Comparison of ENCODE assay signal across 33 cellular contexts in genomic region chr10:64376169-64376568, GRCh38.
DNase-seq lines count a peak whose midpoint lies in the region; ATAC-seq, FAIRE-seq and TF ChIP-seq lines count a peak whose summit lies in the region.
"Had no signal": no experiment of that assay in that cellular context is flagged by ENCODE, and none has a peak within 500 bp of the region (broad histone marks: within the 10 kb centered on the region; RNA-seq: fewer than 3 reads in every experiment).

No MANE protein-coding gene starts in this region.

- H3K4me3 ChIP-seq in H1 (ENCODE audit: extremely low read depth in 1 of 4, insufficient read depth in 2 of 4, low read depth in 3 of 4, low read length in 4 of 4), result no peak overlapping the region
- no peak overlapping the region for H3K4me3 ChIP-seq in mesendoderm (ENCODE audit: low read length)
- H3K4me3 ChIP-seq: coronary artery, psoas muscle, sigmoid colon, SK-N-MC, stomach, vagina had no signal

- H3K27ac Mint-ChIP-seq in naive thymus-derived CD8-positive, alpha-beta T cell, result no peak overlapping the region
- H3K27ac Mint-ChIP-seq: activated naive CD8-positive, alpha-beta T cell treated with anti-CD3 and anti-CD28 coated beads, Interleukin-2, amount 50 U/mL, for 24 hours; activated T-cell treated with anti-CD3 and anti-CD28 coated beads, Interleukin-2, amount 50 U/mL, for 72 hours; HFFc6; T-helper 1 cell treated with Interleukin-12 subunit alpha and Interleukin-12 subunit beta and Interleukin-4 antibody, amounts not matched to agents 30 μg/mL and 1 μg/mL, for 36 hours had no signal

- peak; percentile 54 to 64 for TF ChIP-seq RAD21 in H1 (IDR thresholded peaks at IDR 0.05 in 1 of 2, conservative IDR thresholded peaks at IDR 0.05 in 1 of 2; ENCODE audit: low read depth in 2 of 2, low read length in 2 of 2)

- H3K79me2 ChIP-seq in H1 (ENCODE audit: control insufficient read depth in 1 of 2, insufficient read depth in 2 of 2, low read length in 2 of 2), result no peaks in the 10 kb centered on the region
- no peaks in the 10 kb centered on the region for H3K79me2 ChIP-seq in mesendoderm (ENCODE audit: control insufficient read depth, insufficient read depth, low read length)

- no peak overlapping the region for H3K9ac ChIP-seq in H1 (replicated peaks in 1 of 4; ENCODE audit: extremely low read depth in 1 of 4, low read depth in 3 of 4, low read length in 3 of 4)
- no peak overlapping the region for H3K9ac ChIP-seq in mesendoderm (ENCODE audit: low read length)
- H3K9ac ChIP-seq: KMS-11 had no signal

- TF ChIP-seq POLR2A in H1 (IDR thresholded peaks at IDR 0.05; ENCODE audit: control extremely low read depth in 1 of 2, low read depth in 2 of 2, low read length in 2 of 2), result no peak

- no peaks in the 10 kb centered on the region for H3K36me3 Mint-ChIP-seq in naive thymus-derived CD8-positive, alpha-beta T cell

- H4K20me1 ChIP-seq in H1 (replicated peaks in 1 of 2; ENCODE audit: control insufficient read depth in 1 of 2, insufficient read depth in 2 of 2, low read length in 2 of 2), result no peaks in the 10 kb centered on the region

- peaks cover 0 to 11% (median 0%) of the 10 kb centered on the region in 9 donors for H3K9me3 Mint-ChIP-seq in naive thymus-derived CD8-positive, alpha-beta T cell
- H3K9me3 Mint-ChIP-seq: activated naive CD8-positive, alpha-beta T cell treated with anti-CD3 and anti-CD28 coated beads, Interleukin-2, amount 50 U/mL, for 24 hours; T-helper 1 cell treated with Interleukin-12 subunit alpha and Interleukin-12 subunit beta and Interleukin-4 antibody, amounts not matched to agents 30 μg/mL and 1 μg/mL, for 36 hours had no signal

- peak overlapping the region; percentile 22; the same call in 1 of the 2 replicates for H3K18ac ChIP-seq in H1 (ENCODE audit: extremely low read depth, low read length)
- peak overlapping the region; percentile 51 for H3K18ac ChIP-seq in mesendoderm (ENCODE audit: low read length)

- 72% methylated on average over 4 of the region's 4 CpGs; no CpG with 5 or more reads in 1 of the 2 experiments for WGBS in H1 (ENCODE audit: extremely low coverage in 1 of 2, insufficient coverage in 1 of 2, insufficient read length in 1 of 2, insufficient replicate concordance in 2 of 2, low coverage in 1 of 2, low lambda C conversion rate in 2 of 2, missing lambda C conversion rate in 1 of 2), 2 experiments
- no CpG with 5 or more reads among the region's 4 CpGs for WGBS in mesendoderm (ENCODE audit: extremely low coverage, insufficient coverage, low lambda C conversion rate)

- 0 out of 2 replicates have a peak overlapping the region, but pooled peaks have one; percentile 32 for H2AFZ ChIP-seq in H1 (ENCODE audit: low read length)

- H2AK5ac ChIP-seq in H1 (ENCODE audit: low read depth, low read length), result no peak overlapping the region
- no peak overlapping the region for H2AK5ac ChIP-seq in mesendoderm (ENCODE audit: low read length)

- no peak overlapping the region for H2BK20ac ChIP-seq in H1 (ENCODE audit: low read length)

- H3K4me1 ChIP-seq in H1 (replicated peaks in 1 of 4; ENCODE audit: control insufficient read depth in 3 of 4, insufficient read depth in 4 of 4, low read length in 3 of 4) (peaks cover 0 to 2% (median 0%) of the 10 kb centered on the region in 4 experiments; a peak in 1 of 7 replicates), mesendoderm (ENCODE audit: control insufficient read depth, low read depth, low read length) (no peaks in the 10 kb centered on the region)
- H3K4me1 ChIP-seq: psoas muscle, sigmoid colon, stomach, vagina had no signal

- DNase-seq in HuH-7 (ENCODE audit: low spot score), result peak; percentile 16
- DNase-seq in H1 (ENCODE audit: low read depth in 1 of 2, low spot score in 2 of 2), result no peak
- DNase-seq in mesendoderm, result peak; percentile 69
- no peak for DNase-seq in naive thymus-derived CD8-positive, alpha-beta T cell
- no peak for DNase-seq in NCI-H1105 treated with DMSO at 0.1 percent for 48 hours (lab: John Stamatoyannopoulos, UW)
- DNase-seq in NCI-H1048 (lab: John Stamatoyannopoulos, UW), result no peak
- DNase-seq: activated CD4-positive, alpha-beta T cell treated with anti-CD3 and anti-CD28 coated beads, Interleukin-2, amount 50 U/mL, for 48 hours; activated naive CD8-positive, alpha-beta T cell treated with anti-CD3 and anti-CD28 coated beads, Interleukin-2, amount 50 U/mL, for 24 hours; activated T-cell treated with anti-CD3 and anti-CD28 coated beads, Interleukin-2, amount 50 U/mL, for 72 hours; DMS153; effector CD8-positive, alpha-beta T cell; erythroblast; HFFc6; NCI-H1436; NCI-H2081; NCI-H2227 treated with DMSO at 0.1 percent for 48 hours; NCI-H526; psoas muscle; sigmoid colon; stimulated activated CD4-positive, alpha-beta T cell treated with anti-CD3 and anti-CD28 coated beads, Interleukin-4, amount 100 ng/mL, for 1 hour; stomach had no signal

- H3K4me2 ChIP-seq in H1 (ENCODE audit: insufficient read depth in 1 of 2, low read depth in 2 of 2, low read length in 2 of 2) (no peak overlapping the region), mesendoderm (ENCODE audit: low read length) (no peak overlapping the region)
- H3K4me2 ChIP-seq: KMS-11 had no signal

- H2BK12ac ChIP-seq in H1 (ENCODE audit: low read depth, low read length), result 0 out of 2 replicates have a peak overlapping the region, but pooled peaks have one; percentile 75

- H3K23ac ChIP-seq in H1 (ENCODE audit: insufficient read length) (no peak overlapping the region), mesendoderm (ENCODE audit: low read length) (no peak overlapping the region)

- H2BK15ac ChIP-seq in H1 (ENCODE audit: low read length), result no peak overlapping the region
- no peak overlapping the region for H2BK15ac ChIP-seq in mesendoderm (replicated peaks; ENCODE audit: low read depth)

- no peaks in the 10 kb centered on the region; the same call in 1 of the 2 replicates for H3K23me2 ChIP-seq in H1 (ENCODE audit: low read depth, low read length)

- no peak overlapping the region for H3K14ac ChIP-seq in H1 (ENCODE audit: insufficient read length)

- no peak for TF ChIP-seq EP300 in H1 (IDR thresholded peaks at IDR 0.05; ENCODE audit: borderline replicate concordance in 1 of 2, low read depth in 2 of 2, low read length in 2 of 2)

- H3K4me3 Mint-ChIP-seq in naive thymus-derived CD8-positive, alpha-beta T cell, result no peak overlapping the region
- H3K4me3 Mint-ChIP-seq: activated naive CD8-positive, alpha-beta T cell treated with anti-CD3 and anti-CD28 coated beads, Interleukin-2, amount 50 U/mL, for 24 hours; activated T-cell treated with anti-CD3 and anti-CD28 coated beads, Interleukin-2, amount 50 U/mL, for 72 hours; HFFc6; T-helper 1 cell treated with Interleukin-12 subunit alpha and Interleukin-12 subunit beta and Interleukin-4 antibody, amounts not matched to agents 30 μg/mL and 1 μg/mL, for 36 hours had no signal

- no peaks in the 10 kb centered on the region for H3K9me3 ChIP-seq in H1 (ENCODE audit: insufficient read depth in 2 of 2, low read depth in 1 of 2, low read length in 1 of 2)
- H3K9me3 ChIP-seq: neutrophil, psoas muscle, sigmoid colon, stomach, vagina had no signal

- no peak overlapping the region for H3K56ac ChIP-seq in H1 (replicated peaks; ENCODE audit: insufficient read length, low read depth, low read length)
- H3K56ac ChIP-seq in mesendoderm (ENCODE audit: low read length), result no peak overlapping the region

- H4K91ac ChIP-seq in H1 (replicated peaks; ENCODE audit: insufficient read length, low read length), result no peak overlapping the region

- peak; percentile 75 for FAIRE-seq in H1 (lab: Jason Lieb, UNC)
- FAIRE-seq: astrocyte, GM12892, HTR-8/SVneo had no signal

- TF ChIP-seq CTCF in C4-2B (conservative IDR thresholded peaks at IDR 0.05), result peak; percentile 19
- peak in 2 of 3 experiments; percentile 46 to 63; a peak in 3 of 4 replicates for TF ChIP-seq CTCF in H1 (IDR thresholded peaks at IDR 0.05; ENCODE audit: control extremely low read depth in 1 of 3, insufficient read depth in 1 of 3, low read depth in 1 of 3, low read length in 3 of 3)

- peak overlapping the region; percentile 49; the same call in 1 of the 2 replicates for H2BK5ac ChIP-seq in H1 (ENCODE audit: low read depth, low read length)
- H2BK5ac ChIP-seq in mesendoderm (ENCODE audit: low read length), result no peak overlapping the region

- H3K79me1 ChIP-seq in H1 (ENCODE audit: low read depth, low read length) (no peaks in the 10 kb centered on the region), mesendoderm (ENCODE audit: low read length) (no peaks in the 10 kb centered on the region)

- H3K36me3 ChIP-seq in H1 (ENCODE audit: control insufficient read depth in 2 of 4, insufficient read depth in 4 of 4, low read length in 3 of 4) (no peaks in the 10 kb centered on the region), mesendoderm (ENCODE audit: control insufficient read depth, insufficient read depth, low read length) (no peaks in the 10 kb centered on the region)
- H3K36me3 ChIP-seq: neutrophil, sigmoid colon, stomach, vagina had no signal

- H3K27me3 ChIP-seq in H1 (replicated peaks in 1 of 4; ENCODE audit: control insufficient read depth in 3 of 4, extremely low read depth in 1 of 4, insufficient read depth in 3 of 4, low read length in 3 of 4), result no peaks in the 10 kb centered on the region
- H3K27me3 ChIP-seq in mesendoderm (ENCODE audit: insufficient read depth, low read length, poor library complexity), result no peaks in the 10 kb centered on the region
- H3K27me3 ChIP-seq: neutrophil, sigmoid colon, stomach, vagina had no signal

- H4K5ac ChIP-seq in H1 (ENCODE audit: insufficient read length, low read depth, low read length) (no peak overlapping the region), mesendoderm (ENCODE audit: low read length) (no peak overlapping the region)

- H2BK120ac ChIP-seq in H1 (replicated peaks; ENCODE audit: low read depth, low read length) (no peak overlapping the region), mesendoderm (ENCODE audit: low read depth, low read length) (peak overlapping the region; percentile 67)

- no peaks in the 10 kb centered on the region for H3K4me1 Mint-ChIP-seq in naive thymus-derived CD8-positive, alpha-beta T cell
- H3K4me1 Mint-ChIP-seq: activated naive CD8-positive, alpha-beta T cell treated with anti-CD3 and anti-CD28 coated beads, Interleukin-2, amount 50 U/mL, for 24 hours had no signal

- H3K27ac ChIP-seq in C4-2B (no peak overlapping the region), H1 (ENCODE audit: low read depth, low read length) (no peak overlapping the region), mesendoderm (ENCODE audit: low read depth, low read length) (no peak overlapping the region)
- H3K27ac ChIP-seq: coronary artery, KMS-11, neutrophil, psoas muscle, RWPE1, sigmoid colon, SK-N-MC, stomach, vagina had no signal

- no peak overlapping the region for H4K8ac ChIP-seq in H1 (ENCODE audit: extremely low read depth, insufficient read depth, low read length)
- H4K8ac ChIP-seq in mesendoderm (ENCODE audit: low read depth, low read length), result no peak overlapping the region

- POLR2A ChIA-PET in H1 (lab: Charles Lee; ENCODE audit: partially characterized antibody), result no interaction called here
- POLR2A ChIA-PET in naive thymus-derived CD8-positive, alpha-beta T cell (lab: Charles Lee), result no interaction called here

- H3K4ac ChIP-seq in H1 (replicated peaks; ENCODE audit: insufficient read length, low read depth, low read length), result no peak overlapping the region
- peak overlapping the region; percentile 36 for H3K4ac ChIP-seq in mesendoderm (ENCODE audit: low read depth, low read length)

- ATAC-seq in naive thymus-derived CD8-positive, alpha-beta T cell, result no peak
- ATAC-seq in GM19395 (IDR thresholded peaks at IDR 0.05; ENCODE audit: unreplicated experiment), result no peak
- ATAC-seq: activated naive CD8-positive, alpha-beta T cell treated with anti-CD3 and anti-CD28 coated beads, Interleukin-2, amount 50 U/mL, for 24 hours; activated T-cell treated with anti-CD3 and anti-CD28 coated beads, Interleukin-2, amount 50 U/mL, for 72 hours; psoas muscle had no signal

- H3K27me3 Mint-ChIP-seq in naive thymus-derived CD8-positive, alpha-beta T cell, result no peaks in the 10 kb centered on the region
- H3K27me3 Mint-ChIP-seq: activated naive CD8-positive, alpha-beta T cell treated with anti-CD3 and anti-CD28 coated beads, Interleukin-2, amount 50 U/mL, for 24 hours had no signal

- CTCF ChIA-PET in H1 (lab: Charles Lee; ENCODE audit: partially characterized antibody), result interaction anchor here (0.6 to 2.5 kb wide), 12 partner anchors 9 to 335 kb away, joined by 3 to 13 read pairs (median 4); no protein-coding TSS in a partner anchor

Comparison
In these comparisons a context has a peak if more than half of its experiments do, and no peak if none do; other contexts are left out.
1. DNase-seq: peak in HuH-7 (single experiment) and mesendoderm (single experiment); none in H1 (0 of 2), naive thymus-derived CD8-positive, alpha-beta T cell (0 of 10), NCI-H1105 treated with DMSO at 0.1 percent for 48 hours (single experiment) and NCI-H1048 (single experiment).